In genomic region chr1:9634582-9634981, GRCh38 we compare ENCODE assay signal across 1 cellular context.
TF ChIP-seq lines count a peak whose summit lies in the region.

No MANE protein-coding gene starts in this region.

TF ChIP-seq in K562, 482 proteins besides CTCF, POLR2A, EP300 and RAD21:
- no peak for TF ChIP-seq YY1 (IDR thresholded peaks at IDR 0.05; ENCODE audit: borderline replicate concordance in 1 of 3, control insufficient read depth in 1 of 3, extremely low read depth in 1 of 3, insufficient read depth in 3 of 3, insufficient read length in 1 of 3, insufficient replicate concordance in 2 of 3, low read depth in 1 of 3, low read length in 2 of 3)
- TF ChIP-seq CREB5 (CRISPR knock-in tag; IDR thresholded peaks at IDR 0.05), result no peak
- TF ChIP-seq ZNF707 (CRISPR knock-in tag; conservative IDR thresholded peaks at IDR 0.05), result peak; percentile 83
